Comparison of ENCODE assay signal across 17 cellular contexts in genomic region chr16:67773099-67773498, GRCh38. TPM values are rescaled to one million over a fixed set of nuclear protein-coding genes. Genes with fewer than 3 reads are reported as not detected.
DNase-seq lines count a peak whose midpoint lies in the region; ATAC-seq, FAIRE-seq and TF ChIP-seq lines count a peak whose summit lies in the region.
"Had no signal": no experiment of that assay in that cellular context is flagged by ENCODE, and none has a peak within 500 bp of the region (broad histone marks: within the 10 kb centered on the region; RNA-seq: fewer than 3 reads in every experiment).

No MANE protein-coding gene starts in this region.

- POLR2A ChIA-PET in K562 (lab: Yijun Ruan, JAX), result interaction anchor here (0.5 to 1.5 kb wide), 2 partner anchors 8 to 40 kb away, joined by 3 to 6 read pairs; no protein-coding TSS in a partner anchor

- in situ Hi-C loops in K562 (cut with MboI), result no loop called here

- CTCF ChIA-PET in K562 (lab: Yijun Ruan, JAX; ENCODE audit: low intra/inter-chr PET ratio), result no interaction called here

- H3K9me3 ChIP-seq in K562 (replicated peaks; ENCODE audit: control insufficient read depth, insufficient read depth, low read depth, low read length), result no peaks in the 10 kb centered on the region
- H3K9me3 ChIP-seq in stomach, result no peaks in the 10 kb centered on the region
- H3K9me3 ChIP-seq: SJCRH30 had no signal

- H3K9me1 ChIP-seq in K562 (ENCODE audit: control insufficient read depth, insufficient read depth, low read length), result no peaks in the 10 kb centered on the region

- peaks cover 20% of the 10 kb centered on the region; the same call in 2 of the 3 replicates for H3K36me3 ChIP-seq in K562 (ENCODE audit: control insufficient read depth, insufficient read depth, low read length)
- peaks cover 2 to 21% (median 19%) of the 10 kb centered on the region in 4 donors for H3K36me3 ChIP-seq in stomach
- H3K36me3 ChIP-seq: SJCRH30 had no signal

- no TSS peak for BruUV-seq in K562 (replicated peaks; lab: Mats Ljungman, UMichigan)

- H3K4me1 ChIP-seq in K562 (replicated peaks in 1 of 2; ENCODE audit: control insufficient read depth in 2 of 2, insufficient read depth in 2 of 2, low read length in 2 of 2) (peaks cover 12 to 17% of the 10 kb centered on the region in 2 experiments; a peak in 4 of 5 replicates), stomach (peaks cover 15 to 22% (median 18%) of the 10 kb centered on the region in 4 donors)
- H3K4me1 ChIP-seq: SJCRH30 had no signal

- peak overlapping the region; percentile 2; the same call in 1 of the 2 replicates for H2AFZ ChIP-seq in K562 (ENCODE audit: low read depth, low read length)
- H2AFZ ChIP-seq: hepatocyte had no signal

- TF ChIP-seq POLR2A in K562 (conservative IDR thresholded peaks at IDR 0.05), result no peak
- no peak for TF ChIP-seq POLR2A in stomach (IDR thresholded peaks at IDR 0.05)

- no peak for TF ChIP-seq EP300 in K562 (IDR thresholded peaks at IDR 0.05; ENCODE audit: low read length)
- no peak for TF ChIP-seq EP300 in stomach (IDR thresholded peaks at IDR 0.05)

- H3K4me3 ChIP-seq in K562, result no peak overlapping the region
- no peak overlapping the region for H3K4me3 ChIP-seq in fibroblast of pulmonary artery (replicated peaks; ENCODE audit: low read depth, low read length)
- H3K4me3 ChIP-seq in stomach, result no peak overlapping the region
- H3K4me3 ChIP-seq: hepatocyte, SJCRH30 had no signal

- no peak for TF ChIP-seq RAD21 in K562 (CRISPR knock-in tag; conservative IDR thresholded peaks at IDR 0.05 in 1 of 2, IDR thresholded peaks at IDR 0.05 in 1 of 2)

- FAIRE-seq in K562 (lab: Jason Lieb, UNC), result no peak

- peak overlapping the region; percentile 66 for H3K27ac ChIP-seq in K562 (ENCODE audit: extremely low read depth, low read depth, low read length)
- peak overlapping the region in 3 of 5 donors; percentile 33 to 71 (median 46) for H3K27ac ChIP-seq in stomach
- H3K27ac ChIP-seq: hepatocyte, SJCRH30 had no signal

- H3K79me2 ChIP-seq in K562 (ENCODE audit: control insufficient read depth, insufficient read depth, low read length), result peaks cover 23% of the 10 kb centered on the region

- intact Hi-C loops in K562 (cut with micrococcal nuclease) (no loop called here), stomach (cut with DNase I; ENCODE audit: low total_unique reads) (no loop called here)

- peak; percentile 83 for ATAC-seq in K562
- ATAC-seq: activated T-cell treated with anti-CD3 and anti-CD28 coated beads, Interleukin-2, amount 50 U/mL, for 4 hours had no signal

- WGBS in K562 (ENCODE audit: insufficient coverage, low coverage, missing lambda C conversion rate), result 19% methylated on average over 4 of the region's 4 CpGs
- 14 to 43% (median 36%) methylated on average over 4 of the region's 4 CpGs for WGBS in stomach, 5 donors

- DNase-seq in K562 (ENCODE audit: extremely low read depth in 1 of 4, low spot score in 3 of 4), result peak in 3 of 4 experiments; percentile 32 to 60 (median 42)
- DNase-seq in fibroblast of pulmonary artery (ENCODE audit: low read depth), result peak; percentile 58
- DNase-seq in lung microvascular endothelial cell (ENCODE audit: low read depth in 2 of 2), result peak; percentile 81 to 91
- DNase-seq in stomach, result no peak
- no peak for DNase-seq in ecto neural progenitor cell (ENCODE audit: low spot score)
- no peak for DNase-seq in middle frontal gyrus (ENCODE audit: extremely low spot score, low spot score)
- DNase-seq in DMS153 (lab: John Stamatoyannopoulos, UW), result no peak
- no peak for DNase-seq in NCI-H146 treated with DMSO at 0.1 percent for 48 hours (lab: John Stamatoyannopoulos, UW; ENCODE audit: unreplicated experiment)
- DNase-seq: activated CD4-positive, alpha-beta T cell treated with anti-CD3 and anti-CD28 coated beads, Interleukin-2, amount 50 U/mL, for 1 hour; activated naive CD8-positive, alpha-beta T cell treated with anti-CD3 and anti-CD28 coated beads, Interleukin-2, amount 10 ng/mL, durations not matched to agents 7 days and 5 days; activated T-cell treated with anti-CD3 and anti-CD28 coated beads, Interleukin-2, amount 50 U/mL, for 4 hours; Kasumi-1; NCI-H1436; NCI-H446; SJCRH30; T-helper 9 cell had no signal

- H3K9ac ChIP-seq in K562 (ENCODE audit: insufficient read depth in 1 of 2, low read depth in 2 of 2, low read length in 2 of 2), result peak overlapping the region in 1 of 2 experiments; percentile 28; a peak in 2 of 4 replicates

- no peaks in the 10 kb centered on the region for H4K20me1 ChIP-seq in K562 (replicated peaks; ENCODE audit: control insufficient read depth, insufficient read depth, low read length)

- TF ChIP-seq CTCF in K562 (IDR thresholded peaks at IDR 0.05 in 2 of 3, conservative IDR thresholded peaks at IDR 0.05 in 1 of 3; ENCODE audit: insufficient read depth in 2 of 3, low read depth in 1 of 3, low read length in 3 of 3) (no peak), fibroblast of pulmonary artery (IDR thresholded peaks at IDR 0.05; ENCODE audit: low read length, missing control alignments) (no peak), stomach (IDR thresholded peaks at IDR 0.05) (no peak)

- no peaks in the 10 kb centered on the region for H3K27me3 ChIP-seq in K562 (ENCODE audit: control insufficient read depth in 2 of 2, insufficient read depth in 2 of 2, low read length in 2 of 2)
- no peaks in the 10 kb centered on the region for H3K27me3 ChIP-seq in stomach
- H3K27me3 ChIP-seq: hepatocyte, SJCRH30 had no signal

- peak overlapping the region; percentile 61 for H3K4me2 ChIP-seq in K562 (ENCODE audit: insufficient read depth, low read length)
- H3K4me2 ChIP-seq: hepatocyte had no signal

RNA-seq across cellular contexts. Expression of gene RANBP10, which starts 33.3 kb away (rescaled TPM):
- total RNA-seq in K562 (2011; cell fraction: chromatin; rRNA removed; ENCODE audit: low replicate concordance), result 28.9 and 56.2 TPM in 2 replicates
- 28.6 and 28.7 TPM in 2 replicates for total RNA-seq in K562 (2011; cell fraction: nucleolus; rRNA removed)
- 26.3 and 27.1 TPM in 2 replicates for total RNA-seq in K562 (2011; cell fraction: nucleoplasm; rRNA removed)
- total RNA-seq in K562 (2014; rRNA removed) (4.5 and 7.7 TPM in 2 replicates), K562 (2014; rRNA removed; fragmentation: Illumina TruSeq; extraction: Trizol) (4.8 TPM in 2 replicates), K562 (2015; rRNA removed; fragmentation: Illumina TruSeq; extraction: Trizol) (5.9 and 6.4 TPM in 2 replicates), K562 (2021) (16.2 and 19.3 TPM in 2 replicates), lung microvascular endothelial cell (4.4 and 7.9 TPM in 2 replicates), stomach (10 to 100 TPM in 3 of 5 donors, 1 to 10 TPM in 2; 7.8 to 37.3 (median 13.0) TPM)
- polyA plus RNA-seq in K562 (2011; rRNA removed) (10.4 and 19.8 TPM in 2 replicates), K562 (2014; fragmentation: Illumina TruSeq; extraction: Trizol) (14.8 and 15.4 TPM in 2 replicates), K562 (2014; fragmentation: Nextera tagmentation; extraction: Ambion mirVana) (1 to 10 TPM in 1 of 2 experiments, under 1 TPM in 1; 0.61 to 1.4 TPM), K562 (2014; rRNA removed) (9.9 and 10.2 TPM in 2 replicates), stomach (1 to 10 TPM; 2.9 to 6.9 (median 4.2) TPM)
- polyA plus RNA-seq in K562 (2011; cell fraction: cytosol; rRNA removed), result 12.6 and 15.1 TPM in 2 replicates
- polyA plus RNA-seq in K562 (2011; cell fraction: nucleus; rRNA removed), result 35.3 and 40.0 TPM in 2 replicates
- polyA plus RNA-seq in K562 (2012), result 11.5 and 16.0 TPM in 2 replicates
- 20.3 and 21.7 TPM in 2 replicates for polyA minus RNA-seq in K562 (2011; rRNA and poly(A)+ RNA removed)
- 10.1 and 10.7 TPM in 2 replicates for polyA minus RNA-seq in K562 (2011; cell fraction: cytosol; rRNA and poly(A)+ RNA removed)
- polyA minus RNA-seq in K562 (2011; cell fraction: nucleus; rRNA and poly(A)+ RNA removed), result 12.9 and 17.8 TPM in 2 replicates

RNA-seq across cellular contexts. Expression of gene TSNAXIP1, which starts 33.6 kb away (rescaled TPM):
- total RNA-seq in K562 (2011; cell fraction: chromatin; rRNA removed; ENCODE audit: low replicate concordance), result 0.86 TPM in 1 of 2 replicates, not detected in the other
- 0.39 and 0.67 TPM in 2 replicates for total RNA-seq in K562 (2011; cell fraction: nucleolus; rRNA removed)
- 0.15 TPM in 1 of 2 replicates, not detected in the other for total RNA-seq in K562 (2011; cell fraction: nucleoplasm; rRNA removed)
- total RNA-seq in K562 (2014; rRNA removed) (not detected in 2 replicates), K562 (2014; rRNA removed; fragmentation: Illumina TruSeq; extraction: Trizol) (not detected in 2 replicates), K562 (2015; rRNA removed; fragmentation: Illumina TruSeq; extraction: Trizol) (0.11 and 0.14 TPM in 2 replicates), K562 (2021) (not detected in 2 replicates), lung microvascular endothelial cell (0.22 and 0.40 TPM in 2 replicates), stomach (10 to 100 TPM in 1 of 5 donors, 1 to 10 TPM in 2, under 1 TPM in 1, not detected in 1; 0.45 to 25.7 (median 1.7) TPM)
- polyA plus RNA-seq in K562 (2011; rRNA removed) (0.11 and 0.12 TPM in 2 replicates), K562 (2014; fragmentation: Illumina TruSeq; extraction: Trizol) (0.04 and 0.22 TPM in 2 replicates), K562 (2014; fragmentation: Nextera tagmentation; extraction: Ambion mirVana) (under 1 TPM in 1 of 2 experiments, not detected in 1; 0.03 TPM), K562 (2014; rRNA removed) (0.24 and 0.35 TPM in 2 replicates), stomach (1 to 10 TPM in 1 of 3 donors, under 1 TPM in 2; 0.46 to 1.2 (median 1.00) TPM)
- 0.04 and 0.21 TPM in 2 replicates for polyA plus RNA-seq in K562 (2011; cell fraction: cytosol; rRNA removed)
- polyA plus RNA-seq in K562 (2011; cell fraction: nucleus; rRNA removed), result 1.6 and 1.9 TPM in 2 replicates
- polyA plus RNA-seq in K562 (2012), result 0.10 TPM in 1 of 2 replicates, not detected in the other
- 0.24 and 0.39 TPM in 2 replicates for polyA minus RNA-seq in K562 (2011; rRNA and poly(A)+ RNA removed)
- polyA minus RNA-seq in K562 (2011; cell fraction: cytosol; rRNA and poly(A)+ RNA removed), result not detected in 2 replicates
- 0.13 TPM in 1 of 2 replicates, not detected in the other for polyA minus RNA-seq in K562 (2011; cell fraction: nucleus; rRNA and poly(A)+ RNA removed)

RNA-seq across cellular contexts. Expression of gene GFOD2, which starts 54.0 kb away (rescaled TPM):
- total RNA-seq in K562 (2011; cell fraction: chromatin; rRNA removed; ENCODE audit: low replicate concordance), result 16.5 and 30.9 TPM in 2 replicates
- 18.7 and 21.7 TPM in 2 replicates for total RNA-seq in K562 (2011; cell fraction: nucleolus; rRNA removed)
- total RNA-seq in K562 (2011; cell fraction: nucleoplasm; rRNA removed), result 19.6 and 25.8 TPM in 2 replicates
- total RNA-seq in K562 (2014; rRNA removed), result 11.8 and 12.4 TPM in 2 replicates
- 7.9 and 9.0 TPM in 2 replicates for total RNA-seq in K562 (2014; rRNA removed; fragmentation: Illumina TruSeq; extraction: Trizol)
- 11.1 and 11.2 TPM in 2 replicates for total RNA-seq in K562 (2015; rRNA removed; fragmentation: Illumina TruSeq; extraction: Trizol)
- 14.0 and 14.6 TPM in 2 replicates for total RNA-seq in K562 (2021)
- 13.4 and 15.8 TPM in 2 replicates for polyA plus RNA-seq in K562 (2011; rRNA removed)
- 15.2 and 18.0 TPM in 2 replicates for polyA plus RNA-seq in K562 (2011; cell fraction: cytosol; rRNA removed)
- 10.4 and 13.8 TPM in 2 replicates for polyA plus RNA-seq in K562 (2011; cell fraction: nucleus; rRNA removed)
- 8.1 and 12.3 TPM in 2 replicates for polyA plus RNA-seq in K562 (2012)
- polyA plus RNA-seq in K562 (2014; fragmentation: Illumina TruSeq; extraction: Trizol), result 9.2 and 10.0 TPM in 2 replicates
- 1 to 10 TPM; 1.9 TPM for polyA plus RNA-seq in K562 (2014; fragmentation: Nextera tagmentation; extraction: Ambion mirVana)
- 11.9 and 16.7 TPM in 2 replicates for polyA plus RNA-seq in K562 (2014; rRNA removed)
- polyA minus RNA-seq in K562 (2011; rRNA and poly(A)+ RNA removed), result 11.9 and 16.8 TPM in 2 replicates
- polyA minus RNA-seq in K562 (2011; cell fraction: cytosol; rRNA and poly(A)+ RNA removed), result 9.1 and 12.4 TPM in 2 replicates
- polyA minus RNA-seq in K562 (2011; cell fraction: nucleus; rRNA and poly(A)+ RNA removed), result 4.6 and 4.7 TPM in 2 replicates
- 39.9 and 68.8 TPM in 2 replicates for total RNA-seq in lung microvascular endothelial cell
- 10 to 100 TPM in 4 of 5 donors, 1 to 10 TPM in 1; 7.6 to 87.5 (median 13.3) TPM for total RNA-seq in stomach
- 10 to 100 TPM in 1 of 3 donors, 1 to 10 TPM in 2; 8.6 to 13.4 (median 10.0) TPM for polyA plus RNA-seq in stomach

Comparison
In these comparisons a context has a peak if more than half of its experiments do, and no peak if none do; other contexts are left out.
1. DNase-seq: peak in K562 (3 of 4), fibroblast of pulmonary artery (single experiment) and lung microvascular endothelial cell (2 of 2); none in stomach (single experiment), ecto neural progenitor cell (single experiment), middle frontal gyrus (single experiment), DMS153 (single experiment) and NCI-H146 treated with DMSO at 0.1 percent for 48 hours (single experiment).